In the genomic region with DNA sequence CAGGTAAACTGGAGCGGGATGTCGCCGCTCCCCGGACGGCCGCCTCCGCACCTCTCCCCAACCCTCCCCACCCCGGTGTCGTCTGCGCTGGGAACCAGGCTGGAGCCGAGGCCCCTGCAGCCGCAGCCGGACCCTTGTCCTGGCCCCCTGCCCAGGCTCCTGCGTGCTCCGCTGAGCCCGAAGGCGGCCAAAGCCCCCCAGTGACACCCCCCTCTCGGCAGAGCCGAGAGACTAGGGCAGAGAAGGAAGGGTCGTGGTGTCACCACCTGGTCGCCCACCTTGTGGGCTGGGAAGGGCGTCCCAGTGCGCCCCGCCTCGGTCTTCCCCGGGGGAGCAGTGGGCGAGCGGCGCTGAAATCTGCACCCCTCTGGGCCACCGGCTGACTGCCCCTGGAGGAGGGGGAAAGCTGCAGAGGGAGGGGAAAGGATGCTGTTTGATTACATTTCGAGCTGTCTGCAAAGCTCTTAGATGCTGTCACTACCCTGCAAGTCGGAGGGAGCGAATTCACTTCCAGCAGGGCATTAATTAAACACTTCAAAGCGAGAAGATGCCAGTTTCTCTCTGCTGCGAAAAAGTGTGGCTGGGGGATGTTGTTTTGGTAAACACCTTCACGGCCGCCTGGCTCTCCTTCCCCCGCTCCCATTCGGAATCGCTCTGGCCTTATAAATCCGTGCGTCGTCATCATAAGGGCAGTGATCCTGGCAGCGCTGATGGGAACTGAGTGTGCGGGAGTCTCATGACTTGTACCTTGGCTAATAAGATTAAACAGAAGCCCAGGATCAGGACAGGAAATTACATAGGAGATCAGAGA, we compare ENCODE assay signal across 9 cellular contexts. TPM values are rescaled to one million over a fixed set of nuclear protein-coding genes. Genes with fewer than 3 reads are reported as not detected.
A peak's percentile ranks its signal among the peaks of the same experiment; 100 is the strongest.
DNase-seq lines count a peak whose midpoint lies in the region; ATAC-seq, FAIRE-seq and TF ChIP-seq lines count a peak whose summit lies in the region.
"Had no signal": no experiment of that assay in that cellular context is flagged by ENCODE, and none has a peak within 500 bp of the region (broad histone marks: within the 10 kb centered on the region; RNA-seq: fewer than 3 reads in every experiment).

No MANE protein-coding gene starts in this region.

- no peak overlapping the region for H3K27ac ChIP-seq in SK-N-MC
- H3K27ac ChIP-seq in pancreas, result no peak overlapping the region

- intact Hi-C loops in head of caudate nucleus (cut with DNase I) (no loop called here), pancreas (cut with DNase I) (no loop called here)

- DNase-seq in activated naive CD8-positive, alpha-beta T cell treated with anti-CD3 and anti-CD28 coated beads, Interleukin-2, amount 50 U/mL, for 24 hours, result no peak
- no peak for DNase-seq in SK-N-MC (ENCODE audit: low read depth, low spot score)
- DNase-seq in head of caudate nucleus, result peak in 39 of 42 donors; percentile 14 to 69 (median 35)
- DNase-seq in pancreas, result peak in 3 of 6 donors; percentile 14 to 55 (median 17)
- no peak for DNase-seq in NCI-H2029 treated with DMSO at 0.1 percent for 48 hours (lab: John Stamatoyannopoulos, UW)
- no peak for DNase-seq in activated CD4-positive, CD25-positive, alpha-beta regulatory T cell (lab: John Stamatoyannopoulos, UW)
- DNase-seq: DND-41 had no signal

- no peaks in the 10 kb centered on the region for H3K9me3 Mint-ChIP-seq in activated naive CD8-positive, alpha-beta T cell (ENCODE audit: low read depth)
- no peaks in the 10 kb centered on the region for H3K9me3 Mint-ChIP-seq in activated naive CD8-positive, alpha-beta T cell treated with anti-CD3 and anti-CD28 coated beads, Interleukin-2, amount 50 U/mL, for 24 hours
- no peaks in the 10 kb centered on the region for H3K9me3 Mint-ChIP-seq in activated T-helper 17 cell treated with anti-CD3 and anti-CD28 coated beads, Interleukin-2, amount 50 U/mL, for 72 hours

- FAIRE-seq in pancreas (lab: Jason Lieb, UNC), result no peak

- 7 to 13% methylated on average over 39 to 45 of the region's 45 CpGs for WGBS in pancreas, 2 donors

- H3K27me3 Mint-ChIP-seq in activated naive CD8-positive, alpha-beta T cell, result peaks cover 22% of the 10 kb centered on the region
- peaks cover 26% of the 10 kb centered on the region for H3K27me3 Mint-ChIP-seq in activated naive CD8-positive, alpha-beta T cell treated with anti-CD3 and anti-CD28 coated beads, Interleukin-2, amount 50 U/mL, for 24 hours
- H3K27me3 Mint-ChIP-seq in activated T-helper 17 cell treated with anti-CD3 and anti-CD28 coated beads, Interleukin-2, amount 50 U/mL, for 72 hours, result peaks cover 34% of the 10 kb centered on the region

- no peaks in the 10 kb centered on the region for H3K4me1 ChIP-seq in pancreas

- no peak for TF ChIP-seq CTCF in pancreas (IDR thresholded peaks at IDR 0.05)

- peaks cover 3% of the 10 kb centered on the region for H3K4me1 Mint-ChIP-seq in activated naive CD8-positive, alpha-beta T cell (ENCODE audit: low read depth)
- peaks cover 4% of the 10 kb centered on the region for H3K4me1 Mint-ChIP-seq in activated naive CD8-positive, alpha-beta T cell treated with anti-CD3 and anti-CD28 coated beads, Interleukin-2, amount 50 U/mL, for 24 hours
- no peaks in the 10 kb centered on the region for H3K4me1 Mint-ChIP-seq in activated T-helper 17 cell treated with anti-CD3 and anti-CD28 coated beads, Interleukin-2, amount 50 U/mL, for 72 hours

- no peaks in the 10 kb centered on the region for H3K27me3 ChIP-seq in pancreas

- H3K9ac ChIP-seq in SK-N-MC (ENCODE audit: insufficient read length), result no peak overlapping the region

- no peak for ATAC-seq in activated naive CD8-positive, alpha-beta T cell treated with anti-CD3 and anti-CD28 coated beads, Interleukin-2, amount 50 U/mL, for 24 hours
- peak; percentile 25 to 61 (median 44) for ATAC-seq in pancreas
- ATAC-seq in activated T-helper 17 cell treated with anti-CD3 and anti-CD28 coated beads, Interleukin-2, amount 50 U/mL, for 72 hours (replicated peaks), result no peak

- no peaks in the 10 kb centered on the region for H3K36me3 Mint-ChIP-seq in activated naive CD8-positive, alpha-beta T cell
- no peaks in the 10 kb centered on the region for H3K36me3 Mint-ChIP-seq in activated naive CD8-positive, alpha-beta T cell treated with anti-CD3 and anti-CD28 coated beads, Interleukin-2, amount 50 U/mL, for 24 hours (ENCODE audit: low read depth)
- H3K36me3 Mint-ChIP-seq in activated T-helper 17 cell treated with anti-CD3 and anti-CD28 coated beads, Interleukin-2, amount 50 U/mL, for 72 hours (ENCODE audit: low read depth), result no peaks in the 10 kb centered on the region

- H3K36me3 ChIP-seq in SK-N-MC (ENCODE audit: insufficient read depth, low read length) (no peaks in the 10 kb centered on the region), pancreas (no peaks in the 10 kb centered on the region)

- H3K9me3 ChIP-seq in SK-N-MC (ENCODE audit: low read depth, low read length) (no peaks in the 10 kb centered on the region), pancreas (no peaks in the 10 kb centered on the region)

- peak overlapping the region; percentile 82 for H3K4me3 ChIP-seq in SK-N-MC
- H3K4me3 ChIP-seq in pancreas, result peak overlapping the region; percentile 30 to 76 (median 52)

- H3K4me3 Mint-ChIP-seq in activated naive CD8-positive, alpha-beta T cell, result peak overlapping the region; percentile 44
- no peak overlapping the region for H3K4me3 Mint-ChIP-seq in activated naive CD8-positive, alpha-beta T cell treated with anti-CD3 and anti-CD28 coated beads, Interleukin-2, amount 50 U/mL, for 24 hours
- no peak overlapping the region for H3K4me3 Mint-ChIP-seq in activated T-helper 17 cell treated with anti-CD3 and anti-CD28 coated beads, Interleukin-2, amount 50 U/mL, for 72 hours

- H3K27ac Mint-ChIP-seq in activated naive CD8-positive, alpha-beta T cell, result no peak overlapping the region
- no peak overlapping the region for H3K27ac Mint-ChIP-seq in activated naive CD8-positive, alpha-beta T cell treated with anti-CD3 and anti-CD28 coated beads, Interleukin-2, amount 50 U/mL, for 24 hours
- no peak overlapping the region for H3K27ac Mint-ChIP-seq in activated T-helper 17 cell treated with anti-CD3 and anti-CD28 coated beads, Interleukin-2, amount 50 U/mL, for 72 hours

RNA-seq across cellular contexts. Expression of gene DYNC1I1, which starts 0.6 kb away (rescaled TPM):
- total RNA-seq in pancreas, result 1 to 10 TPM in 4 of 6 donors, under 1 TPM in 2; 0.71 to 1.5 (median 1.3) TPM
- polyA plus RNA-seq in pancreas, result 1 to 10 TPM in 1 of 2 donors, under 1 TPM in 1; 0.95 to 5.5 TPM
- total RNA-seq in activated T-helper 17 cell treated with anti-CD3 and anti-CD28 coated beads, Interleukin-2, amount 50 U/mL, for 72 hours, result not detected

Comparison
In these comparisons a context has a peak if more than half of its experiments do, and no peak if none do; other contexts are left out.
1. ATAC-seq: peak in pancreas (4 of 4); none in activated naive CD8-positive, alpha-beta T cell treated with anti-CD3 and anti-CD28 coated beads, Interleukin-2, amount 50 U/mL, for 24 hours (single experiment) and activated T-helper 17 cell treated with anti-CD3 and anti-CD28 coated beads, Interleukin-2, amount 50 U/mL, for 72 hours (single experiment).
2. DNase-seq: peak in head of caudate nucleus (39 of 42); none in activated naive CD8-positive, alpha-beta T cell treated with anti-CD3 and anti-CD28 coated beads, Interleukin-2, amount 50 U/mL, for 24 hours (single experiment), SK-N-MC (single experiment), NCI-H2029 treated with DMSO at 0.1 percent for 48 hours (single experiment) and activated CD4-positive, CD25-positive, alpha-beta regulatory T cell (0 of 4).